Comparison of ENCODE assay signal across 16 cellular contexts in genomic region chr15:39192979-39193559, GRCh38.
DNase-seq lines count a peak whose midpoint lies in the region; ATAC-seq and TF ChIP-seq lines count a peak whose summit lies in the region.
"Had no signal": no experiment of that assay in that cellular context is flagged by ENCODE, and none has a peak within 500 bp of the region (broad histone marks: within the 10 kb centered on the region; RNA-seq: fewer than 3 reads in every experiment).

No MANE protein-coding gene starts in this region.

- no peak overlapping the region for H3K9ac ChIP-seq in PC-3 (ENCODE audit: low read length)

- H3K79me2 ChIP-seq in ACC112 (ENCODE audit: control insufficient read depth, insufficient read depth, low read length, unreplicated experiment) (no peaks in the 10 kb centered on the region), PC-3 (ENCODE audit: low read length) (peaks cover 5% of the 10 kb centered on the region; the same call in 1 of the 2 replicates)

- no TSS peak for BruUV-seq in PC-3 (replicated peaks; lab: Mats Ljungman, UMichigan)

- H3F3A ChIP-seq in PC-3 (ENCODE audit: low read length, unreplicated experiment), result no peaks in the 10 kb centered on the region

- H3K4me1 ChIP-seq in ACC112 (ENCODE audit: control insufficient read depth, insufficient read depth, low read length, unreplicated experiment), result peaks cover 73% of the 10 kb centered on the region
- H3K4me1 ChIP-seq in PC-3 (ENCODE audit: insufficient read depth, low read length), result peaks cover 89% of the 10 kb centered on the region
- H3K4me1 ChIP-seq in SJCRH30, result peaks cover 42% of the 10 kb centered on the region

- H3K9me3 Mint-ChIP-seq in nephron, result no peaks in the 10 kb centered on the region

- H3K4me3 ChIP-seq in ACC112 (ENCODE audit: low read depth, low read length) (no peak overlapping the region), PC-3 (ENCODE audit: low read length) (no peak overlapping the region), SJCRH30 (no peak overlapping the region)

- no peaks in the 10 kb centered on the region for H3K36me3 Mint-ChIP-seq in nephron (ENCODE audit: low read depth)
- H3K36me3 Mint-ChIP-seq: IgD-negative memory B cell had no signal

- no peak overlapping the region for H3K4me3 Mint-ChIP-seq in nephron
- H3K4me3 Mint-ChIP-seq: IgD-negative memory B cell had no signal

- POLR2A ChIA-PET in PC-3 (lab: Charles Lee; ENCODE audit: unreplicated experiment), result no interaction called here

- H3K4me1 Mint-ChIP-seq in nephron, result peaks cover 31% of the 10 kb centered on the region
- H3K4me1 Mint-ChIP-seq: IgD-negative memory B cell had no signal

- H4K20me1 ChIP-seq in PC-3 (ENCODE audit: low read length), result no peaks in the 10 kb centered on the region

- CTCF ChIA-PET in PC-3 (lab: Charles Lee), result no interaction called here

- no peak for DNase-seq in PC-3
- DNase-seq in fibroblast of peridontal ligament (ENCODE audit: extremely low read depth), result peak; percentile 66
- no peak for DNase-seq in medulla oblongata (ENCODE audit: extremely low spot score)
- no peak for DNase-seq in DMS79 (lab: John Stamatoyannopoulos, UW)
- no peak for DNase-seq in SJCRH30
- DNase-seq: COR-L47, DMS153, Kasumi-1, NCI-H1105, NCI-H1694, NCI-H2227 treated with DMSO at 0.1 percent for 48 hours, SHP77 had no signal

- peak overlapping the region in 2 of 3 experiments; percentile 80 to 84 for H3K27ac Mint-ChIP-seq in nephron
- H3K27ac Mint-ChIP-seq: IgD-negative memory B cell had no signal

- H3K27me3 ChIP-seq in ACC112 (ENCODE audit: insufficient read depth, low read length) (no peaks in the 10 kb centered on the region), PC-3 (ENCODE audit: low read length) (no peaks in the 10 kb centered on the region), SJCRH30 (no peaks in the 10 kb centered on the region)

- no peaks in the 10 kb centered on the region for H3K36me3 ChIP-seq in ACC112 (ENCODE audit: insufficient read depth, low read length)
- no peaks in the 10 kb centered on the region for H3K36me3 ChIP-seq in PC-3 (ENCODE audit: low read depth, low read length)
- no peaks in the 10 kb centered on the region for H3K36me3 ChIP-seq in SJCRH30

- TF ChIP-seq CTCF in PC-3 (conservative IDR thresholded peaks at IDR 0.05; ENCODE audit: low read depth, low read length), result no peak
- TF ChIP-seq CTCF in nephron (IDR thresholded peaks at IDR 0.05; ENCODE audit: unreplicated experiment in 3 of 3), result no peak

- H3K9me2 ChIP-seq in PC-3 (replicated peaks; ENCODE audit: low read length), result no peaks in the 10 kb centered on the region

- no peaks in the 10 kb centered on the region for H3K9me3 ChIP-seq in PC-3 (ENCODE audit: low read length)
- no peaks in the 10 kb centered on the region for H3K9me3 ChIP-seq in SJCRH30 (replicated peaks)

- ATAC-seq in PC-3 (no peak), GM19397 (IDR thresholded peaks at IDR 0.05; ENCODE audit: unreplicated experiment) (no peak)

- peak overlapping the region; percentile 80 for H3K27ac ChIP-seq in ACC112 (ENCODE audit: low read depth, low read length)
- H3K27ac ChIP-seq in PC-3 (ENCODE audit: low read length), result peak overlapping the region; percentile 69
- no peak overlapping the region; the same call in 1 of the 2 replicates for H3K27ac ChIP-seq in SJCRH30

- no peak overlapping the region for H3K4me2 ChIP-seq in PC-3 (ENCODE audit: low read length)

- no peak overlapping the region for H2AFZ ChIP-seq in ACC112 (ENCODE audit: low read length, unreplicated experiment)
- no peak overlapping the region for H2AFZ ChIP-seq in PC-3 (ENCODE audit: low read length)

- no peaks in the 10 kb centered on the region for H3K27me3 Mint-ChIP-seq in nephron (ENCODE audit: low read depth)

- intact Hi-C loops in PC-3 (cut with micrococcal nuclease), result no loop called here
